Comparison of ENCODE assay signal across 8 cellular contexts in the genomic region with DNA sequence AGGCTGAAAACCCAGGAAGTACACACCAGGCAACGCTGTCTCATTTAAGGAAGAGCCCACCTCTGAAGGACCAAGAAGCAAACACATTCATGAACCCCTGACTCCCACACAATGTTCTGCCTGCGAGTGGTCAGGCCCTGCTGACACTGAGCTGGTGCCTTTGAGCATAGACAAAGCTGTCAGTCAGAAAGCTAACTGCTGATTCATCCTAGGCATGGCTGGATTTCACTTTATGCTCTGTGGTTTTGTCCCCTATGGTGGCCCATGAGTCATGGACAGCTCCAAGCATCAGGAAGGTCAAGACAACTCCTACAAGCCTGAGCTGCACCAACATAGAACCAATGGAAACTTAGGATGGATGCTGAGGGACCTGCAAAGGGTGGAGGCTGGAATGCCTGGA.
DNase-seq lines count a peak whose midpoint lies in the region; ATAC-seq, FAIRE-seq and TF ChIP-seq lines count a peak whose summit lies in the region.

No MANE protein-coding gene starts in this region.

- H3K4me3 Mint-ChIP-seq in endothelial cell (ENCODE audit: unreplicated experiment) = no peak overlapping the region

- peak; percentile 62 for ATAC-seq in GM21447 (IDR thresholded peaks at IDR 0.05; ENCODE audit: unreplicated experiment)
- peak; percentile 67 for ATAC-seq in esophagus mucosa

- DNase-seq in AG08396 (ENCODE audit: low spot score) = peak; percentile 74
- DNase-seq in NB4 (ENCODE audit: low read depth) = peak; percentile 94
- no peak for DNase-seq in GM12892 (ENCODE audit: insufficient read length)
- DNase-seq in endothelial cell (ENCODE audit: low spot score) = no peak
- DNase-seq in HEK293T (ENCODE audit: extremely low spot score) = no peak
- DNase-seq in NAMALWA (ENCODE audit: low spot score) = no peak

- H3K36me3 Mint-ChIP-seq in endothelial cell (ENCODE audit: low read depth, unreplicated experiment) = peaks cover 29% of the 10 kb centered on the region

- no peak overlapping the region for H3K27ac Mint-ChIP-seq in endothelial cell (ENCODE audit: unreplicated experiment)

- POLR2A ChIA-PET in HEK293T (lab: Yijun Ruan, JAX) = no interaction called here

- peaks cover 2% of the 10 kb centered on the region for H3K4me1 Mint-ChIP-seq in endothelial cell (ENCODE audit: unreplicated experiment)

- no peaks in the 10 kb centered on the region for H3K9me3 Mint-ChIP-seq in endothelial cell (ENCODE audit: unreplicated experiment)

- no peak for TF ChIP-seq POLR2A in NB4 (IDR thresholded peaks at IDR 0.05; ENCODE audit: extremely low read depth, insufficient read length)
- no peak for TF ChIP-seq POLR2A in GM12892 (IDR thresholded peaks at IDR 0.05; ENCODE audit: low read depth, low read length)

- CTCF ChIA-PET in HEK293T (lab: Yijun Ruan, JAX) = no interaction called here

- H3K27me3 Mint-ChIP-seq in endothelial cell (ENCODE audit: unreplicated experiment) = no peaks in the 10 kb centered on the region

- no peak for FAIRE-seq in GM12892 (lab: Jason Lieb, UNC)

- TF ChIP-seq CTCF in NB4 (IDR thresholded peaks at IDR 0.05; ENCODE audit: low read depth, low read length) (no peak), endothelial cell (IDR thresholded peaks at IDR 0.05; ENCODE audit: unreplicated experiment) (no peak)

- no peak overlapping the region for H3K4me3 ChIP-seq in NB4 (ENCODE audit: low read depth, low read length)

TF ChIP-seq in HEK293T, 16 proteins besides CTCF, POLR2A, EP300 and RAD21:
- TF ChIP-seq FOXM1 (IDR thresholded peaks at IDR 0.05; ENCODE audit: borderline replicate concordance) (no peak), ARNT (IDR thresholded peaks at IDR 0.05) (no peak), LEF1 (IDR thresholded peaks at IDR 0.05; ENCODE audit: borderline replicate concordance) (no peak)
TF ChIP-seq in HEK293T: peak in this region for 0.

Comparison
In these comparisons a context has a peak if more than half of its experiments do, and no peak if none do; other contexts are left out.
1. DNase-seq: peak in AG08396 (single experiment) and NB4 (single experiment); none in GM12892 (single experiment), endothelial cell (single experiment), HEK293T (single experiment) and NAMALWA (single experiment).